In genomic region chr11:34201130-34201529, GRCh38 we compare ENCODE assay signal across 25 cellular contexts.
"Had no signal": no experiment of that assay in that cellular context is flagged by ENCODE, and none has a peak within 500 bp of the region (broad histone marks: within the 10 kb centered on the region; RNA-seq: fewer than 3 reads in every experiment).

No MANE protein-coding gene starts in this region.

- ATAC-seq: K562, Panc1, PC-3, SK-N-SH treated with all-trans-retinoic acid at 6 μM for 48 hours, T-helper 17 cell had no signal

- DNase-seq: Kasumi-1; MM.1S; MV-4-11; NCI-H1048; NCI-H1105; NCI-H1436 treated with DMSO at 0.1 percent for 48 hours; NCI-H187; NCI-H2029; NCI-H2081 treated with DMSO at 0.1 percent for 48 hours; NCI-H345; NCI-H446 treated with DMSO at 0.1 percent for 48 hours; NCI-H510A treated with DMSO at 0.1 percent for 48 hours; NCI-H526; NCI-H748 treated with DMSO at 0.1 percent for 48 hours; NK-92 treated with Interleukin-12 subunit alpha and Interleukin-12 subunit beta, amount 100 ng/mL, for 24 hours; PC-3; SHP77; T-helper 1 cell; T-helper 17 cell had no signal

- H3K4me3 ChIP-seq: K562 had no signal

- H3K27ac ChIP-seq: HL-60, KMS-11, RWPE1 had no signal
